Comparison of ENCODE assay signal across 9 cellular contexts in genomic region chr3:183298708-183299153, GRCh38. TPM values are rescaled to one million over a fixed set of nuclear protein-coding genes. Genes with fewer than 3 reads are reported as not detected.
DNase-seq lines count a peak whose midpoint lies in the region; ATAC-seq and TF ChIP-seq lines count a peak whose summit lies in the region.
"Had no signal": no experiment of that assay in that cellular context is flagged by ENCODE, and none has a peak within 500 bp of the region (broad histone marks: within the 10 kb centered on the region; RNA-seq: fewer than 3 reads in every experiment).

No MANE protein-coding gene starts in this region.

- intact Hi-C loops in posterior cingulate gyrus (cut with DNase I), result no loop called here

- no peak overlapping the region for H3K4me3 Mint-ChIP-seq in HFFc6
- H3K4me3 Mint-ChIP-seq: memory B cell had no signal

- ATAC-seq in HG03025 (IDR thresholded peaks at IDR 0.05; ENCODE audit: low FRiP score, unreplicated experiment), result no peak

- H3K36me3 Mint-ChIP-seq in HFFc6 (ENCODE audit: low read depth), result no peaks in the 10 kb centered on the region; the same call in 1 of the 2 replicates

- TF ChIP-seq CTCF in HFFc6 (IDR thresholded peaks at IDR 0.05), result no peak
- no peak for TF ChIP-seq CTCF in fibroblast of pulmonary artery (IDR thresholded peaks at IDR 0.05; ENCODE audit: low read length, missing control alignments)
- TF ChIP-seq CTCF in coronary artery (IDR thresholded peaks at IDR 0.05), result no peak

- H3K4me3 ChIP-seq in fibroblast of pulmonary artery (replicated peaks; ENCODE audit: low read depth, low read length), result no peak overlapping the region
- H3K4me3 ChIP-seq in coronary artery, result no peak overlapping the region

- H3K27me3 Mint-ChIP-seq in HFFc6 (ENCODE audit: insufficient read depth), result peaks cover 13% of the 10 kb centered on the region

- H3K4me1 Mint-ChIP-seq in HFFc6 (ENCODE audit: low read depth), result peaks cover 16% of the 10 kb centered on the region
- H3K4me1 Mint-ChIP-seq: memory B cell had no signal

- no peaks in the 10 kb centered on the region for H3K9me3 Mint-ChIP-seq in HFFc6
- H3K9me3 Mint-ChIP-seq: memory B cell had no signal

- H3K27ac ChIP-seq in coronary artery, result no peak overlapping the region

- no peak overlapping the region for H3K27ac Mint-ChIP-seq in HFFc6
- H3K27ac Mint-ChIP-seq: memory B cell had no signal

- DNase-seq in HFFc6, result peak; percentile 49
- peak; percentile 92 for DNase-seq in RPMI7951 (ENCODE audit: low read depth)
- DNase-seq in fibroblast of pulmonary artery (ENCODE audit: low read depth), result peak; percentile 90
- peak; percentile 28 to 96 (median 64) for DNase-seq in posterior cingulate gyrus
- DNase-seq in coronary artery (ENCODE audit: low spot score), result no peak
- no peak for DNase-seq in T-helper 1 cell
- DNase-seq in stimulated activated CD4-positive, alpha-beta T cell treated with anti-CD3 and anti-CD28 coated beads, Interleukin-1b, Interleukin-23, amount 100 ng/mL, for 48 hours, result no peak

RNA-seq across cellular contexts. Expression of gene B3GNT5, which starts 45.7 kb away (rescaled TPM):
- total RNA-seq in HFFc6 (2021; fragmentation: NEBNext Ultra II Directional; extraction: Animal tissue kit (Norgen Biotek cat#: 25700)), result not detected
- total RNA-seq in RPMI7951 (2014; rRNA removed; shearing (Covaris generic)), result 4.8 and 6.2 TPM in 2 replicates

Comparison
In these comparisons a context has a peak if more than half of its experiments do, and no peak if none do; other contexts are left out.
1. DNase-seq: peak in HFFc6 (single experiment), RPMI7951 (single experiment), fibroblast of pulmonary artery (single experiment) and posterior cingulate gyrus (10 of 10); none in coronary artery (single experiment), T-helper 1 cell (0 of 5) and stimulated activated CD4-positive, alpha-beta T cell treated with anti-CD3 and anti-CD28 coated beads, Interleukin-1b, Interleukin-23, amount 100 ng/mL, for 48 hours (single experiment).